Comparison of ENCODE assay signal across 35 cellular contexts in the genomic region with DNA sequence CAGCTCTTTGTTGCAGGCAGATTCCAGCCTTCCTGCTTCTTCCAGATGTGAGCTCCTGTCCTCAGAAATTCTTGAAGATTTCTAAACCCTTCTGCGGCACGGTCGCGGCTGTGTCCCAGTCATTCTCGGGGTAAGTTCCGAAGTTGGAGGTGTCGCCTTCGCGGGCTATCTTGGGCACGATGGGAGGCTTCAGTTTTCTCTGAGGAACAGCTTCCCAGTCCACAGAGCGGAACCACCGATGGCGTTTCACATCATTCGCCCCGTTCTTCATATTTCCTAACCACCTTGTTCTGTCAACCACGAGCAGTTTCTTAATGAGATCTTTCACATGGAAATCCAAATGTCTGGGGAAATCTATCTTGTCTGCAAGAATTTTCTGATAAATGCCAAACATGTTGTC. TPM values are rescaled to one million over a fixed set of nuclear protein-coding genes. Genes with fewer than 3 reads are reported as not detected.
"Had no signal": no experiment of that assay in that cellular context is flagged by ENCODE, and none has a peak within 500 bp of the region (broad histone marks: within the 10 kb centered on the region; RNA-seq: fewer than 3 reads in every experiment).

No MANE protein-coding gene starts in this region.

- H3K9me3 Mint-ChIP-seq: T-cell had no signal

- H3K4me1 ChIP-seq: ascending aorta, breast epithelium, colonic mucosa, esophagus squamous epithelium had no signal

- H3K4me1 Mint-ChIP-seq: activated B cell treated with CpG ODN at 0.5 μM for 24 hours; activated naive CD4-positive, alpha-beta T cell treated with anti-CD3 and anti-CD28 coated beads, Interleukin-2, amount 10 ng/mL, durations not matched to agents 7 days and 5 days; activated naive CD8-positive, alpha-beta T cell treated with anti-CD3 and anti-CD28 coated beads, Interleukin-2, amount 10 ng/mL, durations not matched to agents 7 days and 5 days; T-cell had no signal

- H3K27ac Mint-ChIP-seq: activated B cell treated with CpG ODN at 0.5 μM for 24 hours; activated CD8-positive, alpha-beta T cell treated with anti-CD3 and anti-CD28 coated beads for 36 hours; activated naive CD4-positive, alpha-beta T cell treated with anti-CD3 and anti-CD28 coated beads, Interleukin-2, amount 10 ng/mL, durations not matched to agents 7 days and 5 days; activated naive CD8-positive, alpha-beta T cell treated with anti-CD3 and anti-CD28 coated beads, Interleukin-2, amount 10 ng/mL, durations not matched to agents 7 days and 5 days; activated T-cell treated with anti-CD3 and anti-CD28 coated beads, Interleukin-2, amount 50 U/mL, for 72 hours; brain; T-helper 1 cell treated with Interleukin-12 subunit alpha and Interleukin-12 subunit beta and Interleukin-4 antibody, amounts not matched to agents 30 μg/mL and 1 μg/mL, for 36 hours had no signal

- H3K36me3 ChIP-seq: ascending aorta, breast epithelium, cardiac muscle cell, colonic mucosa, esophagus squamous epithelium, WERI-Rb-1 had no signal

- H3K4me3 Mint-ChIP-seq: activated B cell treated with CpG ODN at 0.5 μM for 24 hours; activated CD8-positive, alpha-beta T cell treated with anti-CD3 and anti-CD28 coated beads for 36 hours; activated naive CD4-positive, alpha-beta T cell treated with anti-CD3 and anti-CD28 coated beads, Interleukin-2, amount 10 ng/mL, durations not matched to agents 7 days and 5 days; activated naive CD8-positive, alpha-beta T cell treated with anti-CD3 and anti-CD28 coated beads, Interleukin-2, amount 10 ng/mL, durations not matched to agents 7 days and 5 days; activated T-cell treated with anti-CD3 and anti-CD28 coated beads, Interleukin-2, amount 50 U/mL, for 72 hours; brain; T-cell; T-helper 1 cell treated with Interleukin-12 subunit alpha and Interleukin-12 subunit beta and Interleukin-4 antibody, amounts not matched to agents 30 μg/mL and 1 μg/mL, for 36 hours had no signal

- ATAC-seq: activated CD4-positive, CD25-positive, alpha-beta regulatory T cell treated with anti-CD3 and anti-CD28 coated beads, Interleukin-2, amount 50 U/mL, for 24 hours; activated CD8-positive, alpha-beta T cell treated with anti-CD3 and anti-CD28 coated beads for 36 hours; activated naive CD4-positive, alpha-beta T cell treated with anti-CD3 and anti-CD28 coated beads, Interleukin-2, amount 50 U/mL, for 72 hours; activated T-cell treated with anti-CD3 and anti-CD28 coated beads, Interleukin-2, amount 50 U/mL, for 72 hours; T-cell had no signal

- H3K27me3 ChIP-seq: ascending aorta, breast epithelium, cardiac muscle cell, colonic mucosa, esophagus squamous epithelium had no signal

- H3K27me3 Mint-ChIP-seq: activated B cell treated with CpG ODN at 0.5 μM for 24 hours; activated CD8-positive, alpha-beta T cell treated with anti-CD3 and anti-CD28 coated beads for 36 hours; activated naive CD4-positive, alpha-beta T cell treated with anti-CD3 and anti-CD28 coated beads, Interleukin-2, amount 10 ng/mL, durations not matched to agents 7 days and 5 days; activated naive CD8-positive, alpha-beta T cell treated with anti-CD3 and anti-CD28 coated beads, Interleukin-2, amount 10 ng/mL, durations not matched to agents 7 days and 5 days; brain; T-cell had no signal

- H3K9me3 ChIP-seq: ascending aorta, breast epithelium, colonic mucosa, esophagus squamous epithelium had no signal

- H3K4me3 ChIP-seq: ascending aorta, breast epithelium, cardiac muscle cell, colonic mucosa, esophagus squamous epithelium had no signal

- FAIRE-seq: endometrium, endothelial cell of umbilical vein had no signal

- DNase-seq: activated B cell treated with CpG ODN at 0.5 μM for 24 hours; activated CD4-positive, alpha-beta T cell treated with anti-CD3 and anti-CD28 coated beads for 48 hours; activated CD4-positive, alpha-beta T cell treated with anti-CD3 and anti-CD28 coated beads, Interleukin-2, amount 50 U/mL, for 1 hour; activated CD4-positive, alpha-beta T cell treated with anti-CD3 and anti-CD28 coated beads, Interleukin-2, amount 50 U/mL, for 48 hours; activated CD8-positive, alpha-beta memory T cell treated with anti-CD3 and anti-CD28 coated beads for 24 hours; activated CD8-positive, alpha-beta T cell treated with anti-CD3 and anti-CD28 coated beads for 36 hours; activated gamma-delta T cell; activated naive CD4-positive, alpha-beta T cell; activated naive CD4-positive, alpha-beta T cell treated with anti-CD3 and anti-CD28 coated beads, Interleukin-2, amount 10 ng/mL, durations not matched to agents 7 days and 5 days; activated naive CD8-positive, alpha-beta T cell treated with anti-CD3 and anti-CD28 coated beads, Interleukin-2, amount 10 ng/mL, durations not matched to agents 7 days and 5 days; activated T-cell treated with anti-CD3 and anti-CD28 coated beads, Interleukin-2, amount 50 U/mL, for 1 hour; activated T-cell treated with anti-CD3 and anti-CD28 coated beads, Interleukin-2, amount 50 U/mL, for 72 hours; central memory CD4-positive, alpha-beta T cell; cerebellar nuclear complex; colonic mucosa; effector CD8-positive, alpha-beta T cell; esophagus squamous epithelium; foreskin melanocyte; head of caudate nucleus; T-cell; T1000; WERI-Rb-1 had no signal

- H3K27ac ChIP-seq: ascending aorta, breast epithelium, cardiac muscle cell, colonic mucosa, epithelial cell of prostate, esophagus squamous epithelium, WERI-Rb-1 had no signal

RNA-seq across cellular contexts. Expression of a gene that starts 24.7 kb away (rescaled TPM):
- total RNA-seq: activated CD8-positive, alpha-beta T cell treated with anti-CD3 and anti-CD28 coated beads for 36 hours; ascending aorta; cardiac muscle cell; dermis microvascular lymphatic vessel endothelial cell; endothelial cell of umbilical vein; fibroblast of lung; fibroblast of villous mesenchyme had no signal
- polyA plus RNA-seq: cardiac muscle cell, endothelial cell of umbilical vein, fibroblast of lung had no signal
